Comparison of ENCODE assay signal across 13 cellular contexts in genomic region chr2:113116100-113116958, GRCh38. TPM values are rescaled to one million over a fixed set of nuclear protein-coding genes. Genes with fewer than 3 reads are reported as not detected.
A peak's percentile ranks its signal among the peaks of the same experiment; 100 is the strongest.
DNase-seq lines count a peak whose midpoint lies in the region; ATAC-seq lines count a peak whose summit lies in the region.
"Had no signal": no experiment of that assay in that cellular context is flagged by ENCODE, and none has a peak within 500 bp of the region (broad histone marks: within the 10 kb centered on the region; RNA-seq: fewer than 3 reads in every experiment).

No MANE protein-coding gene starts in this region.

- no peak overlapping the region for H3K4me3 Mint-ChIP-seq in activated CD4-positive, alpha-beta T cell treated with anti-CD3 and anti-CD28 coated beads for 36 hours
- no peak overlapping the region for H3K4me3 Mint-ChIP-seq in activated naive CD8-positive, alpha-beta T cell treated with anti-CD3 and anti-CD28 coated beads for 36 hours
- H3K4me3 Mint-ChIP-seq in stimulated activated effector memory CD8-positive, alpha-beta T cell treated with anti-CD3 and anti-CD28 coated beads, Interleukin-12 subunit alpha, Interleukin-12 subunit beta, amount 100 ng/mL, for 72 hours, result peak overlapping the region; percentile 38

- H3K36me3 Mint-ChIP-seq in activated CD4-positive, alpha-beta T cell treated with anti-CD3 and anti-CD28 coated beads for 36 hours (ENCODE audit: low read depth), result no peaks in the 10 kb centered on the region
- H3K36me3 Mint-ChIP-seq in activated naive CD8-positive, alpha-beta T cell treated with anti-CD3 and anti-CD28 coated beads for 36 hours, result no peaks in the 10 kb centered on the region
- no peaks in the 10 kb centered on the region for H3K36me3 Mint-ChIP-seq in stimulated activated effector memory CD8-positive, alpha-beta T cell treated with anti-CD3 and anti-CD28 coated beads, Interleukin-12 subunit alpha, Interleukin-12 subunit beta, amount 100 ng/mL, for 72 hours

- H3K9me3 Mint-ChIP-seq in activated CD4-positive, alpha-beta T cell treated with anti-CD3 and anti-CD28 coated beads for 36 hours (ENCODE audit: low read depth), result no peaks in the 10 kb centered on the region
- H3K9me3 Mint-ChIP-seq in activated naive CD8-positive, alpha-beta T cell treated with anti-CD3 and anti-CD28 coated beads for 36 hours, result no peaks in the 10 kb centered on the region
- H3K9me3 Mint-ChIP-seq in stimulated activated effector memory CD8-positive, alpha-beta T cell treated with anti-CD3 and anti-CD28 coated beads, Interleukin-12 subunit alpha, Interleukin-12 subunit beta, amount 100 ng/mL, for 72 hours, result no peaks in the 10 kb centered on the region

- CTCF ChIA-PET in activated CD4-positive, alpha-beta T cell treated with anti-CD3 and anti-CD28 coated beads for 36 hours (lab: Charles Lee), result interaction anchor here (0.6 to 2.5 kb wide), 4 partner anchors 22 to 1215 kb away, joined by 3 to 11 read pairs (median 5); no protein-coding TSS in a partner anchor

- peaks cover 16% of the 10 kb centered on the region for H3K4me1 Mint-ChIP-seq in activated CD4-positive, alpha-beta T cell treated with anti-CD3 and anti-CD28 coated beads for 36 hours
- peaks cover 15% of the 10 kb centered on the region for H3K4me1 Mint-ChIP-seq in activated naive CD8-positive, alpha-beta T cell treated with anti-CD3 and anti-CD28 coated beads for 36 hours
- H3K4me1 Mint-ChIP-seq in stimulated activated effector memory CD8-positive, alpha-beta T cell treated with anti-CD3 and anti-CD28 coated beads, Interleukin-12 subunit alpha, Interleukin-12 subunit beta, amount 100 ng/mL, for 72 hours, result peaks cover 32% of the 10 kb centered on the region

- peaks cover 2% of the 10 kb centered on the region for H3K27me3 Mint-ChIP-seq in activated CD4-positive, alpha-beta T cell treated with anti-CD3 and anti-CD28 coated beads for 36 hours
- H3K27me3 Mint-ChIP-seq in activated naive CD8-positive, alpha-beta T cell treated with anti-CD3 and anti-CD28 coated beads for 36 hours, result peaks cover 9% of the 10 kb centered on the region

- POLR2A ChIA-PET in activated CD4-positive, alpha-beta T cell treated with anti-CD3 and anti-CD28 coated beads for 36 hours (lab: Charles Lee), result interaction anchor here (0.6 to 1.1 kb wide), 2 partner anchors 12 to 187 kb away, joined by 4 read pairs; no protein-coding TSS in a partner anchor

- intact Hi-C loops in activated CD4-positive, alpha-beta T cell treated with anti-CD3 and anti-CD28 coated beads for 36 hours (cut with DNase I, micrococcal nuclease), result no loop called here

- peak; percentile 37 for DNase-seq in activated CD4-positive, alpha-beta T cell treated with anti-CD3 and anti-CD28 coated beads for 36 hours
- DNase-seq in activated CD4-positive, alpha-beta T cell treated with anti-CD3 and anti-CD28 coated beads for 1 hour, result no peak
- DNase-seq in activated naive CD8-positive, alpha-beta T cell treated with anti-CD3 and anti-CD28 coated beads for 36 hours, result peak; percentile 30
- DNase-seq in stimulated activated effector memory CD8-positive, alpha-beta T cell treated with anti-CD3 and anti-CD28 coated beads, Interleukin-12 subunit alpha, Interleukin-12 subunit beta, amount 100 ng/mL, for 72 hours (ENCODE audit: low spot score in 2 of 2), result no peak
- DNase-seq: MV-4-11; Right ventricle myocardium superior; stimulated activated CD4-positive, alpha-beta T cell treated with anti-CD3 and anti-CD28 coated beads, Interleukin-12 subunit alpha, Interleukin-12 subunit beta, amount 100 ng/mL, for 4 hours had no signal

- H3K27ac Mint-ChIP-seq in activated CD4-positive, alpha-beta T cell treated with anti-CD3 and anti-CD28 coated beads for 36 hours, result peak overlapping the region; percentile 58
- peak overlapping the region; percentile 57 for H3K27ac Mint-ChIP-seq in activated naive CD8-positive, alpha-beta T cell treated with anti-CD3 and anti-CD28 coated beads for 36 hours
- H3K27ac Mint-ChIP-seq in stimulated activated effector memory CD8-positive, alpha-beta T cell treated with anti-CD3 and anti-CD28 coated beads, Interleukin-12 subunit alpha, Interleukin-12 subunit beta, amount 100 ng/mL, for 72 hours, result no peak overlapping the region

- ATAC-seq in activated CD4-positive, alpha-beta T cell treated with anti-CD3 and anti-CD28 coated beads for 36 hours, result peak; percentile 16
- ATAC-seq in HG03457 (IDR thresholded peaks at IDR 0.05; ENCODE audit: unreplicated experiment) (peak; percentile 46), GM21717 (IDR thresholded peaks at IDR 0.05; ENCODE audit: unreplicated experiment) (no peak), GM21515 (IDR thresholded peaks at IDR 0.05; ENCODE audit: unreplicated experiment) (no peak), HG03469 (IDR thresholded peaks at IDR 0.05; ENCODE audit: unreplicated experiment) (no peak)
- ATAC-seq in stimulated activated effector memory CD8-positive, alpha-beta T cell treated with anti-CD3 and anti-CD28 coated beads, Interleukin-12 subunit alpha, Interleukin-12 subunit beta, amount 100 ng/mL, for 72 hours, result peak; percentile 33
- ATAC-seq: A549 had no signal

RNA-seq across cellular contexts. Expression of gene IL1RN, which starts 11.1 kb away (rescaled TPM):
- 1 to 10 TPM; 4.6 to 4.8 TPM for total RNA-seq in activated CD4-positive, alpha-beta T cell treated with anti-CD3 and anti-CD28 coated beads for 36 hours
- total RNA-seq in activated naive CD8-positive, alpha-beta T cell treated with anti-CD3 and anti-CD28 coated beads for 36 hours, result under 1 TPM; 0.19 to 0.30 TPM

RNA-seq across cellular contexts. Expression of gene IL1F10, which starts 48.6 kb away (rescaled TPM):
- total RNA-seq in activated CD4-positive, alpha-beta T cell treated with anti-CD3 and anti-CD28 coated beads for 36 hours, result not detected
- not detected for total RNA-seq in activated naive CD8-positive, alpha-beta T cell treated with anti-CD3 and anti-CD28 coated beads for 36 hours
- total RNA-seq: Right ventricle myocardium superior, thoracic aorta had no signal

RNA-seq across cellular contexts. Expression of gene IL36RN, which starts 57.3 kb away (rescaled TPM):
- total RNA-seq in activated CD4-positive, alpha-beta T cell treated with anti-CD3 and anti-CD28 coated beads for 36 hours, result not detected
- total RNA-seq in activated naive CD8-positive, alpha-beta T cell treated with anti-CD3 and anti-CD28 coated beads for 36 hours, result not detected
- total RNA-seq: Right ventricle myocardium superior, thoracic aorta had no signal

RNA-seq across cellular contexts. Expression of gene PSD4, which starts 57.4 kb away (rescaled TPM):
- total RNA-seq in activated CD4-positive, alpha-beta T cell treated with anti-CD3 and anti-CD28 coated beads for 36 hours, result 100 to 1,000 TPM; 232 to 274 TPM
- total RNA-seq in activated naive CD8-positive, alpha-beta T cell treated with anti-CD3 and anti-CD28 coated beads for 36 hours, result 100 to 1,000 TPM; 194 to 198 TPM

Comparison
In these comparisons a context has a peak if more than half of its experiments do, and no peak if none do; other contexts are left out.
1. DNase-seq: peak in activated CD4-positive, alpha-beta T cell treated with anti-CD3 and anti-CD28 coated beads for 36 hours (single experiment) and activated naive CD8-positive, alpha-beta T cell treated with anti-CD3 and anti-CD28 coated beads for 36 hours (single experiment); none in activated CD4-positive, alpha-beta T cell treated with anti-CD3 and anti-CD28 coated beads for 1 hour (single experiment) and stimulated activated effector memory CD8-positive, alpha-beta T cell treated with anti-CD3 and anti-CD28 coated beads, Interleukin-12 subunit alpha, Interleukin-12 subunit beta, amount 100 ng/mL, for 72 hours (0 of 2).
2. ATAC-seq: peak in activated CD4-positive, alpha-beta T cell treated with anti-CD3 and anti-CD28 coated beads for 36 hours (single experiment), HG03457 (single experiment) and stimulated activated effector memory CD8-positive, alpha-beta T cell treated with anti-CD3 and anti-CD28 coated beads, Interleukin-12 subunit alpha, Interleukin-12 subunit beta, amount 100 ng/mL, for 72 hours (single experiment); none in GM21717 (single experiment), GM21515 (single experiment) and HG03469 (single experiment).
3. RNA of gene IL1RN, which starts 11.1 kb away (total RNA-seq): 4.6 to 4.8 TPM in activated CD4-positive, alpha-beta T cell treated with anti-CD3 and anti-CD28 coated beads for 36 hours; 0.19 to 0.30 TPM in activated naive CD8-positive, alpha-beta T cell treated with anti-CD3 and anti-CD28 coated beads for 36 hours; every median in the first group is over 4 times any median in the second.